Comparison of ENCODE assay signal across 9 cellular contexts in genomic region chr2:229407170-229407569, GRCh38.
DNase-seq lines count a peak whose midpoint lies in the region; ATAC-seq and TF ChIP-seq lines count a peak whose summit lies in the region.
"Had no signal": no experiment of that assay in that cellular context is flagged by ENCODE, and none has a peak within 500 bp of the region (broad histone marks: within the 10 kb centered on the region; RNA-seq: fewer than 3 reads in every experiment).

No MANE protein-coding gene starts in this region.

- no peak for TF ChIP-seq EP300 in gastroesophageal sphincter (IDR thresholded peaks at IDR 0.05)

- TF ChIP-seq POLR2A in gastroesophageal sphincter (IDR thresholded peaks at IDR 0.05) = no peak

- DNase-seq in EH (ENCODE audit: low read depth) = peak; percentile 80
- DNase-seq in RWPE2 (ENCODE audit: low spot score) = peak; percentile 74
- peak; percentile 67 for DNase-seq in sciatic nerve (ENCODE audit: low spot score)
- no peak for DNase-seq in D341Med (ENCODE audit: low spot score)
- DNase-seq in activated CD4-positive, alpha-beta T cell treated with anti-CD3 and anti-CD28 coated beads for 48 hours = no peak
- DNase-seq: NCI-H2081 treated with DMSO at 0.1 percent for 48 hours had no signal

- ATAC-seq in RWPE2 (ENCODE audit: low read depth) (peak; percentile 72), gastroesophageal sphincter (peak; percentile 91), sciatic nerve (peak; percentile 92), GM19463 (IDR thresholded peaks at IDR 0.05; ENCODE audit: unreplicated experiment) (no peak), HG03175 (IDR thresholded peaks at IDR 0.05; ENCODE audit: unreplicated experiment) (no peak)

- H3K4me1 ChIP-seq in RWPE2 (ENCODE audit: insufficient read depth, poor library complexity, severe bottlenecking) (peaks cover 31% of the 10 kb centered on the region), gastroesophageal sphincter (peaks cover 0 to 11% (median 10%) of the 10 kb centered on the region in 3 donors)

- H3K36me3 ChIP-seq in RWPE2 (ENCODE audit: low read depth) (no peaks in the 10 kb centered on the region), gastroesophageal sphincter (no peaks in the 10 kb centered on the region)

- no peaks in the 10 kb centered on the region for H3K9me3 ChIP-seq in RWPE2 (ENCODE audit: severe bottlenecking)
- no peaks in the 10 kb centered on the region for H3K9me3 ChIP-seq in gastroesophageal sphincter

- H3K27me3 ChIP-seq in RWPE2 (ENCODE audit: insufficient read depth, poor library complexity, severe bottlenecking) = no peaks in the 10 kb centered on the region
- no peaks in the 10 kb centered on the region for H3K27me3 ChIP-seq in gastroesophageal sphincter

- intact Hi-C loops in sciatic nerve (cut with DNase I) = no loop called here

- no peak overlapping the region for H3K4me3 ChIP-seq in RWPE2 (ENCODE audit: severe bottlenecking)
- H3K4me3 ChIP-seq in gastroesophageal sphincter = no peak overlapping the region

- no peak for TF ChIP-seq CTCF in RWPE2 (IDR thresholded peaks at IDR 0.05; ENCODE audit: poor library complexity, severe bottlenecking)
- no peak for TF ChIP-seq CTCF in gastroesophageal sphincter (IDR thresholded peaks at IDR 0.05)

- H3K27ac ChIP-seq in RWPE2 (ENCODE audit: poor library complexity, severe bottlenecking) = peak overlapping the region; percentile 97
- H3K27ac ChIP-seq in gastroesophageal sphincter = peak overlapping the region; percentile 50 to 79 (median 74)

- 48 to 71% methylated on average over 6 to 10 of the region's 13 CpGs for WGBS in gastroesophageal sphincter (ENCODE audit: low coverage in 1 of 2), 2 donors

Comparison
In these comparisons a context has a peak if more than half of its experiments do, and no peak if none do; other contexts are left out.
1. DNase-seq: peak in EH (single experiment), RWPE2 (single experiment) and sciatic nerve (single experiment); none in D341Med (single experiment) and activated CD4-positive, alpha-beta T cell treated with anti-CD3 and anti-CD28 coated beads for 48 hours (single experiment).
2. ATAC-seq: peak in RWPE2 (single experiment), gastroesophageal sphincter (single experiment) and sciatic nerve (single experiment); none in GM19463 (single experiment) and HG03175 (single experiment).